Comparison of ENCODE assay signal across 8 cellular contexts in genomic region chr3:58009026-58009748, GRCh38. TPM values are rescaled to one million over a fixed set of nuclear protein-coding genes. Genes with fewer than 3 reads are reported as not detected.
DNase-seq lines count a peak whose midpoint lies in the region; ATAC-seq, FAIRE-seq and TF ChIP-seq lines count a peak whose summit lies in the region.

No MANE protein-coding gene starts in this region.

- DNase-seq in AG04450 (ENCODE audit: low read depth, low spot score) = no peak
- peak; percentile 61 for DNase-seq in RPMI8226
- no peak for DNase-seq in astrocyte of the spinal cord (ENCODE audit: low read depth, low spot score)
- peak; percentile 81 for DNase-seq in kidney
- peak; percentile 6 to 42 (median 22) for DNase-seq in stimulated activated CD4-positive, alpha-beta T cell treated with anti-CD3 and anti-CD28 coated beads, TNF-alpha, amount 100 ng/mL, for 24 hours (ENCODE audit: low read depth in 3 of 3)
- DNase-seq in midbrain (lab: John Stamatoyannopoulos, UW) = no peak
- no peak for DNase-seq in medulla oblongata (ENCODE audit: extremely low spot score)

- CTCF ChIA-PET in AG04450 (lab: Charles Lee) = interaction anchor here (0.6 to 2.6 kb wide), 6 partner anchors 16 to 290 kb away, joined by 3 to 29 read pairs (median 4); no protein-coding TSS in a partner anchor

- ATAC-seq in GM21360 (IDR thresholded peaks at IDR 0.05; ENCODE audit: unreplicated experiment) = peak; percentile 26

- H3K9me3 ChIP-seq in AG04450 (ENCODE audit: control insufficient read depth, insufficient read depth, low read length) (peaks cover 10% of the 10 kb centered on the region; the same call in 1 of the 2 replicates), kidney (ENCODE audit: control insufficient read depth in 1 of 2, low read length in 2 of 2) (no peaks in the 10 kb centered on the region)

- intact Hi-C loops in kidney (cut with DNase I) = no loop called here

- in situ Hi-C loops in astrocyte of the spinal cord (cut with HindIII; ENCODE audit: low sequenced_read_pairs) = no loop called here

- peaks cover 28 to 32% of the 10 kb centered on the region in 2 donors for H3K4me1 ChIP-seq in kidney (ENCODE audit: control insufficient read depth in 1 of 2, insufficient read depth in 1 of 2, low read depth in 1 of 2, low read length in 2 of 2)

- H3K9ac ChIP-seq in kidney (ENCODE audit: low read length in 2 of 2) = peak overlapping the region; percentile 98

- H3K4me3 ChIP-seq in AG04450 (ENCODE audit: low read depth, low read length) = peak overlapping the region; percentile 100
- peak overlapping the region; percentile 99 for H3K4me3 ChIP-seq in astrocyte of the spinal cord (ENCODE audit: low read depth, low read length)
- H3K4me3 ChIP-seq in kidney (ENCODE audit: low read length in 2 of 2) = peak overlapping the region; percentile 100

- no peak for TF ChIP-seq CTCF in AG04450 (IDR thresholded peaks at IDR 0.05; ENCODE audit: low read depth, low read length)
- no peak for TF ChIP-seq CTCF in astrocyte of the spinal cord (IDR thresholded peaks at IDR 0.05; ENCODE audit: low read depth, low read length)
- TF ChIP-seq CTCF in kidney (IDR thresholded peaks at IDR 0.05; ENCODE audit: borderline replicate concordance, extremely low read depth, insufficient read depth) = no peak

- H3K36me3 ChIP-seq in kidney (ENCODE audit: control insufficient read depth in 1 of 2, insufficient read depth in 2 of 2, low read length in 2 of 2) = no peaks in the 10 kb centered on the region

- POLR2A ChIA-PET in AG04450 (lab: Yijun Ruan, JAX) = interaction anchor here (0.6 to 1.4 kb wide), 7 partner anchors 16 to 164 kb away, joined by 3 to 8 read pairs (median 3); no protein-coding TSS in a partner anchor

- no peaks in the 10 kb centered on the region for H3K27me3 ChIP-seq in AG04450 (ENCODE audit: control insufficient read depth, insufficient read depth, low read length)

- FAIRE-seq in kidney (lab: Jason Lieb, UNC) = no peak

- peak overlapping the region; percentile 52 for H3K27ac ChIP-seq in AG04450 (ENCODE audit: low read depth, low read length)
- peak overlapping the region; percentile 87 for H3K27ac ChIP-seq in kidney (ENCODE audit: low read depth in 2 of 2, low read length in 2 of 2)

RNA-seq across cellular contexts. Expression of gene FLNB, which starts 1.0 kb away (rescaled TPM):
- 89.6 and 90.4 TPM in 2 replicates for polyA plus RNA-seq in AG04450 (2011; rRNA removed)
- 265 and 295 TPM in 2 replicates for polyA minus RNA-seq in AG04450 (2011; rRNA and poly(A)+ RNA removed)
- total RNA-seq in kidney = 216 TPM
- 115 TPM for polyA plus RNA-seq in kidney (ENCODE audit: insufficient read depth, low read depth, low replicate concordance)

Comparison
In these comparisons a context has a peak if more than half of its experiments do, and no peak if none do; other contexts are left out.
1. DNase-seq: peak in RPMI8226 (single experiment), kidney (single experiment) and stimulated activated CD4-positive, alpha-beta T cell treated with anti-CD3 and anti-CD28 coated beads, TNF-alpha, amount 100 ng/mL, for 24 hours (3 of 3); none in AG04450 (single experiment), astrocyte of the spinal cord (single experiment), midbrain (single experiment) and medulla oblongata (single experiment).
2. Peak in every context shown above with its lines, with median percentiles within 50 percentile points of each other: H3K4me3 ChIP-seq.